14 cellular contexts compared by ENCODE assay signal in genomic region chr1:56073614-56074356, GRCh38.
DNase-seq lines count a peak whose midpoint lies in the region; ATAC-seq, FAIRE-seq and TF ChIP-seq lines count a peak whose summit lies in the region.
"Had no signal": no experiment of that assay in that cellular context is flagged by ENCODE, and none has a peak within 500 bp of the region (broad histone marks: within the 10 kb centered on the region; RNA-seq: fewer than 3 reads in every experiment).

No MANE protein-coding gene starts in this region.

- no peak overlapping the region for H3K9ac ChIP-seq in astrocyte (ENCODE audit: low read length)

- no peaks in the 10 kb centered on the region for H3K36me3 Mint-ChIP-seq in astrocyte (ENCODE audit: low read depth, unreplicated experiment)
- H3K36me3 Mint-ChIP-seq: naive B cell had no signal

- H3K27ac Mint-ChIP-seq in astrocyte (ENCODE audit: unreplicated experiment), result no peak overlapping the region
- H3K27ac Mint-ChIP-seq: activated naive CD4-positive, alpha-beta T cell treated with anti-CD3 and anti-CD28 coated beads for 36 hours; naive B cell had no signal

- H3K27me3 Mint-ChIP-seq in astrocyte (ENCODE audit: low read depth, unreplicated experiment), result peaks cover 10% of the 10 kb centered on the region

- intact Hi-C loops in posterior vena cava (cut with DNase I), result no loop called here

- H3K4me2 ChIP-seq in astrocyte (ENCODE audit: low read length), result no peak overlapping the region

- H3K4me1 Mint-ChIP-seq in astrocyte (ENCODE audit: low read depth, unreplicated experiment), result peaks cover 3% of the 10 kb centered on the region
- H3K4me1 Mint-ChIP-seq: naive B cell had no signal

- DNase-seq in AG20443 (ENCODE audit: low spot score) (peak; percentile 78), astrocyte (ENCODE audit: low read depth) (peak; percentile 89), glomerular endothelial cell (ENCODE audit: extremely low read depth, low read depth, low spot score) (peak; percentile 76), posterior vena cava (ENCODE audit: low spot score) (peak; percentile 84), Kasumi-1 (lab: John Stamatoyannopoulos, UW) (no peak), urothelium cell line (ENCODE audit: low spot score) (no peak)
- DNase-seq: activated CD4-positive, CD25-positive, alpha-beta regulatory T cell treated with anti-CD3 and anti-CD28 coated beads, Interleukin-2, amount 50 U/mL, for 72 hours; activated naive CD4-positive, alpha-beta T cell treated with anti-CD3 and anti-CD28 coated beads for 36 hours; BE2C; naive B cell; NCI-H1417 had no signal

- H3K9me3 ChIP-seq in astrocyte (ENCODE audit: insufficient read depth, low read depth, low read length), result no peaks in the 10 kb centered on the region
- H3K9me3 ChIP-seq: BE2C had no signal

- TF ChIP-seq CTCF in astrocyte (IDR thresholded peaks at IDR 0.05; ENCODE audit: insufficient read depth, low read depth, low read length), result no peak

- peaks cover 3% of the 10 kb centered on the region for H3K9me3 Mint-ChIP-seq in astrocyte (ENCODE audit: unreplicated experiment)

- no peaks in the 10 kb centered on the region for H3K79me2 ChIP-seq in astrocyte (ENCODE audit: insufficient read depth, low read length)

- no peaks in the 10 kb centered on the region for H4K20me1 ChIP-seq in astrocyte (ENCODE audit: insufficient read depth, low read length)

- no peaks in the 10 kb centered on the region for H3K27me3 ChIP-seq in astrocyte (ENCODE audit: insufficient read depth, low read length)
- H3K27me3 ChIP-seq: BE2C had no signal

- no peak overlapping the region for H3K27ac ChIP-seq in astrocyte (ENCODE audit: low read depth, low read length)

- no peaks in the 10 kb centered on the region for H3K4me1 ChIP-seq in astrocyte (ENCODE audit: insufficient read depth, low read length)
- H3K4me1 ChIP-seq: BE2C had no signal

- ATAC-seq in GM18907 (IDR thresholded peaks at IDR 0.05; ENCODE audit: unreplicated experiment) (no peak), HG02623 (IDR thresholded peaks at IDR 0.05; ENCODE audit: unreplicated experiment) (no peak)
- ATAC-seq: esophagus mucosa had no signal

- H3K4me3 ChIP-seq in astrocyte (ENCODE audit: insufficient read depth, low read depth, low read length), result no peak overlapping the region

- H2AFZ ChIP-seq in astrocyte (ENCODE audit: low read depth, low read length), result no peak overlapping the region

- FAIRE-seq in astrocyte (lab: Jason Lieb, UNC) (peak; percentile 97), urothelium cell line (lab: Jason Lieb, UNC) (no peak)

- no peaks in the 10 kb centered on the region for H3K36me3 ChIP-seq in astrocyte (ENCODE audit: insufficient read depth, low read length)
- H3K36me3 ChIP-seq: BE2C had no signal

- no peak overlapping the region for H3K4me3 Mint-ChIP-seq in astrocyte (ENCODE audit: unreplicated experiment)
- H3K4me3 Mint-ChIP-seq: activated naive CD4-positive, alpha-beta T cell treated with anti-CD3 and anti-CD28 coated beads for 36 hours; naive B cell had no signal

Comparison
In these comparisons a context has a peak if more than half of its experiments do, and no peak if none do; other contexts are left out.
1. DNase-seq: peak in AG20443 (single experiment), astrocyte (single experiment), glomerular endothelial cell (single experiment) and posterior vena cava (single experiment); none in Kasumi-1 (0 of 2) and urothelium cell line (single experiment).